20 cellular contexts compared by ENCODE assay signal in the genomic region with DNA sequence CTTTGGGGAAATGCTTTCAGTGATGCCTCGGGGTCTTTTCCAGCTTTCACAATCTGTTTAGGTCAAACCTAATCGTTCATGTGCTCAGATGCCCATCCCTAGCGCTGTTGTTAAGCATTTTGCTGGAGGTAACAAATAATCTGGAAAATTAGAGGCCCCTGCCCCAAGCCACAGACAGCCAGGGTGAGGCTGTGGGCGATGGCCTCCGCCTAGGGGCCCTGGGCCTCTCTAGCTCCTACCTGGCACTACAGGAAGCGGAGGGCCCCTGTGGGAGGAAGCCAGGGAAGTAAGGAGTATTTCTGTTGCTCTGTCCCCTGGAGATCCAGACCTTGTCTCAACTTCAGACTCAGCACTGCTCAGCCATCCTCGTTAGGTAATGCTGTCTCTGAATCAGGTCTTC. TPM values are rescaled to one million over a fixed set of nuclear protein-coding genes. Genes with fewer than 3 reads are reported as not detected.
A peak's percentile ranks its signal among the peaks of the same experiment; 100 is the strongest.
DNase-seq lines count a peak whose midpoint lies in the region; ATAC-seq and TF ChIP-seq lines count a peak whose summit lies in the region.
"Had no signal": no experiment of that assay in that cellular context is flagged by ENCODE, and none has a peak within 500 bp of the region (broad histone marks: within the 10 kb centered on the region; RNA-seq: fewer than 3 reads in every experiment).

No MANE protein-coding gene starts in this region.

- H3K9me3 ChIP-seq in HEK293 (ENCODE audit: control insufficient read depth, insufficient read depth, low read depth, low read length) (no peaks in the 10 kb centered on the region), upper lobe of right lung (no peaks in the 10 kb centered on the region)
- H3K9me3 ChIP-seq: Peyer's patch, SJSA1 had no signal

- H3K4me1 ChIP-seq in HEK293 (ENCODE audit: control insufficient read depth, insufficient read depth, low read length) (no peaks in the 10 kb centered on the region), upper lobe of right lung (peaks cover 17% of the 10 kb centered on the region)

- H3K36me3 Mint-ChIP-seq in natural killer cell = no peaks in the 10 kb centered on the region
- H3K36me3 Mint-ChIP-seq: CD4-positive, alpha-beta memory T cell had no signal

- CTCF ChIA-PET in HEK293 (lab: Yijun Ruan, JAX) = interaction anchor here (1.2 kb wide), 1 partner anchor 629 kb away, joined by 3 read pairs; no protein-coding TSS in a partner anchor

- intact Hi-C loops in natural killer cell (cut with micrococcal nuclease) (no loop called here), upper lobe of right lung (cut with DNase I) (no loop called here)

- ATAC-seq in natural killer cell (no peak), upper lobe of right lung (no peak), HG03280 (IDR thresholded peaks at IDR 0.05; ENCODE audit: unreplicated experiment) (no peak)
- ATAC-seq: Right ventricle myocardium inferior had no signal

- no peaks in the 10 kb centered on the region for H3K36me3 ChIP-seq in HEK293 (ENCODE audit: control insufficient read depth in 2 of 2, insufficient read depth in 1 of 2, low read length in 2 of 2)
- H3K36me3 ChIP-seq in upper lobe of right lung = no peaks in the 10 kb centered on the region
- H3K36me3 ChIP-seq: Peyer's patch, SJSA1 had no signal

- H3K27me3 Mint-ChIP-seq in natural killer cell (ENCODE audit: low read depth in 2 of 2) = no peaks in the 10 kb centered on the region
- H3K27me3 Mint-ChIP-seq: CD4-positive, alpha-beta memory T cell had no signal

- H3K4me3 Mint-ChIP-seq in natural killer cell = no peak overlapping the region
- H3K4me3 Mint-ChIP-seq: CD4-positive, alpha-beta memory T cell had no signal

- no peaks in the 10 kb centered on the region for H3K9me3 Mint-ChIP-seq in natural killer cell
- H3K9me3 Mint-ChIP-seq: CD4-positive, alpha-beta memory T cell had no signal

- DNase-seq in UCSD-AML1 (lab: John Stamatoyannopoulos, UW; ENCODE audit: unreplicated experiment) (peak; percentile 48), natural killer cell (no peak), upper lobe of right lung (peak; percentile 28), islet precursor cell (no peak), GM13976 (ENCODE audit: low spot score) (no peak)
- DNase-seq: Calu3; CD4-positive, alpha-beta memory T cell; DMS153; KBM-7; NCI-H1105 treated with DMSO at 0.1 percent for 48 hours; NCI-H1694; NCI-H2081; NCI-H2171; NCI-H345; NCI-H526 had no signal

- in situ Hi-C loops in GM13976 (cut with MboI; ENCODE audit: low sequenced_read_pairs, unreplicated experiment) = no loop called here

- peak overlapping the region; percentile 89 to 90 for H3K27ac Mint-ChIP-seq in natural killer cell

- H3K27me3 ChIP-seq in upper lobe of right lung = no peaks in the 10 kb centered on the region
- H3K27me3 ChIP-seq: Peyer's patch, SJSA1 had no signal

- H3K4me3 ChIP-seq in HEK293 (ENCODE audit: low read depth, low read length) (no peak overlapping the region), upper lobe of right lung (no peak overlapping the region)
- H3K4me3 ChIP-seq: Peyer's patch, SJSA1 had no signal

- no peak for TF ChIP-seq CTCF in HEK293 (tag by site-specific recombination; IDR thresholded peaks at IDR 0.05)
- no peak for TF ChIP-seq CTCF in natural killer cell (IDR thresholded peaks at IDR 0.05)
- no peak for TF ChIP-seq CTCF in upper lobe of right lung (IDR thresholded peaks at IDR 0.05)
- no peak for TF ChIP-seq CTCF in GM13976 (IDR thresholded peaks at IDR 0.05; ENCODE audit: borderline replicate concordance, control extremely low read depth, extremely low read depth, insufficient read depth, missing control alignments)

- no peak overlapping the region for H3K27ac ChIP-seq in HEK293 (ENCODE audit: extremely low read depth, low read depth, low read length)
- no peak overlapping the region for H3K27ac ChIP-seq in upper lobe of right lung
- H3K27ac ChIP-seq: SJSA1 had no signal

- peaks cover 34 to 55% of the 10 kb centered on the region in 2 donors for H3K4me1 Mint-ChIP-seq in natural killer cell

- POLR2A ChIA-PET in HEK293 (lab: Yijun Ruan, JAX) = no interaction called here

TF ChIP-seq in HEK293, 187 proteins besides CTCF, POLR2A, EP300 and RAD21:
- TF ChIP-seq ZNF600 (tag by site-specific recombination; IDR thresholded peaks at IDR 0.05) (no peak), EGR2 (tag by site-specific recombination; IDR thresholded peaks at IDR 0.05; ENCODE audit: low read depth) (0 out of 2 replicates have a peak, but pooled peaks have one; percentile 8), ZNF426 (tag by site-specific recombination; IDR thresholded peaks at IDR 0.05) (no peak), ZNF2 (tag by site-specific recombination; IDR thresholded peaks at IDR 0.05) (no peak), BCL11B (tag by site-specific recombination; IDR thresholded peaks at IDR 0.05; ENCODE audit: low read depth) (no peak), ZNF274 (IDR thresholded peaks at IDR 0.05; ENCODE audit: low read length) (no peak), ZNF274 (tag by site-specific recombination; IDR thresholded peaks at IDR 0.05; ENCODE audit: borderline replicate concordance) (no peak), ZNF473 (tag by site-specific recombination; IDR thresholded peaks at IDR 0.05) (no peak)

RNA-seq across cellular contexts. Expression of gene FOSL2, which starts 12.5 kb away (rescaled TPM):
- total RNA-seq in natural killer cell (100 to 1,000 TPM; 414 to 531 (median 455) TPM), upper lobe of right lung (123 TPM)

Comparison
In these comparisons a context has a peak if more than half of its experiments do, and no peak if none do; other contexts are left out.
1. DNase-seq: peak in UCSD-AML1 (single experiment) and upper lobe of right lung (single experiment); none in natural killer cell (single experiment), islet precursor cell (single experiment) and GM13976 (single experiment).